In genomic region chr11:7749456-7749855, GRCh38 we compare ENCODE assay signal across 1 cellular context.
TF ChIP-seq lines count a peak whose summit lies in the region.

No MANE protein-coding gene starts in this region.

TF ChIP-seq in HepG2, 621 proteins besides CTCF, POLR2A, EP300 and RAD21:
- TF ChIP-seq FLYWCH1 (CRISPR knock-in tag; IDR thresholded peaks at IDR 0.05) = no peak
- TF ChIP-seq CEBPB (IDR thresholded peaks at IDR 0.05; ENCODE audit: borderline replicate concordance, low read depth, low read length) = peak; percentile 43
TF ChIP-seq in HepG2: peak in this region for 1.
